In the genomic region with DNA sequence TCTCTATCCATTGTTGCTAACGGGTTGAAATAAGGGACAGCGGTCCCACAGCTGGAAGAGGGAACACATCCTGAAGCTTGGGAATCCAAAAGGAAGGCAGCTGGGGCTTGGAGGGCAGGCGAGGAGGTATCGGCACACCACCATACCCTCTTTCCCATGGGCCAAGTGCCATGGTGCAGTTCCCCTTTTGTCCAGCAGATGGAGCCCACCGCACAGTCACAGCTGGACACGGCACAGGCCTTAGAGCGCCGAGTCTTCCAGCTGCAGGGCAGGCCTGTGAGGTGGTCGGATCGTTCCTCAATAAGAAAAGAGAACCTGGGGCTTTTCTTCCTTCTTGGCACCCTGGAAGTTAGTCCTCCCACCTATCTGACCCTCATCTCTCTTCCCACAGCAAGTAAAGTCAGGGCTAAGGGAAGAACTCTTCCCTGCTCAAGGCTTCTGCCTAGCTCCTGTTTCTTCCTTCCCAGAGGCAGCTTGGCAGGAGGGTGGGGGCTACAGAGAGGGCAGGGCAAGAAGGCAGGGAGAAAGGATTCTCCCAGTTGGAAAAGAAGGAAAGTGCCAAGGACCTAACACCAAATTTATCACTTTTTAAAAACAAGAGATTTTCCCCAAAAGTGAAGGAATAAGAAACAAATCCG, we compare ENCODE assay signal across 8 cellular contexts. TPM values are rescaled to one million over a fixed set of nuclear protein-coding genes. Genes with fewer than 3 reads are reported as not detected.
DNase-seq lines count a peak whose midpoint lies in the region; ATAC-seq lines count a peak whose summit lies in the region.

No MANE protein-coding gene starts in this region.

- no peak overlapping the region for H2AK5ac ChIP-seq in mesendoderm (ENCODE audit: low read length)

- no peaks in the 10 kb centered on the region for H3K79me1 ChIP-seq in mesendoderm (ENCODE audit: low read length)

- H3K23ac ChIP-seq in mesendoderm (ENCODE audit: low read length): no peak overlapping the region

- H3K27me3 ChIP-seq in mesendoderm (ENCODE audit: insufficient read depth, low read length, poor library complexity): no peaks in the 10 kb centered on the region

- no peak overlapping the region for H3K18ac ChIP-seq in mesendoderm (ENCODE audit: low read length)

- DNase-seq in Ammon's horn (ENCODE audit: low spot score): peak; percentile 86
- DNase-seq in NCI-H226: peak; percentile 66
- peak; percentile 76 to 86 for DNase-seq in activated CD4-positive, alpha-beta T cell treated with anti-CD3 and anti-CD28 coated beads, Interleukin-2, amount 50 U/mL, for 4 hours
- peak; percentile 69 for DNase-seq in effector CD8-positive, alpha-beta T cell (lab: John Stamatoyannopoulos, UW)
- DNase-seq in mesendoderm: peak; percentile 88
- peak; percentile 64 to 66 for DNase-seq in stimulated activated CD8-positive, alpha-beta memory T cell treated with anti-CD3 and anti-CD28 coated beads, Interleukin-2, amount 100 ng/mL, for 1 hour (ENCODE audit: low read depth in 2 of 2)

- H2BK120ac ChIP-seq in mesendoderm (ENCODE audit: low read depth, low read length): no peak overlapping the region

- peak; percentile 92 for ATAC-seq in GM18858 (IDR thresholded peaks at IDR 0.05; ENCODE audit: unreplicated experiment)
- ATAC-seq in HG03039 (IDR thresholded peaks at IDR 0.05; ENCODE audit: unreplicated experiment): peak; percentile 93

- peaks cover 3% of the 10 kb centered on the region for H3K4me1 ChIP-seq in mesendoderm (ENCODE audit: control insufficient read depth, low read depth, low read length)

- no peak overlapping the region for H2BK5ac ChIP-seq in mesendoderm (ENCODE audit: low read length)

- H4K8ac ChIP-seq in mesendoderm (ENCODE audit: low read depth, low read length): no peak overlapping the region

- peak overlapping the region; percentile 55 for H3K9ac ChIP-seq in mesendoderm (ENCODE audit: low read length)

- H4K5ac ChIP-seq in mesendoderm (ENCODE audit: low read length): no peak overlapping the region

- H3K4ac ChIP-seq in mesendoderm (ENCODE audit: low read depth, low read length): no peak overlapping the region

- H2BK15ac ChIP-seq in mesendoderm (replicated peaks; ENCODE audit: low read depth): no peak overlapping the region

- no peak overlapping the region for H3K27ac ChIP-seq in mesendoderm (ENCODE audit: low read depth, low read length)

- H3K79me2 ChIP-seq in mesendoderm (ENCODE audit: control insufficient read depth, insufficient read depth, low read length): no peaks in the 10 kb centered on the region

- H3K4me3 ChIP-seq in mesendoderm (ENCODE audit: low read length): no peak overlapping the region

- WGBS in mesendoderm (ENCODE audit: extremely low coverage, insufficient coverage, low lambda C conversion rate): no CpG with 5 or more reads among the region's 11 CpGs

- no peaks in the 10 kb centered on the region for H3K36me3 ChIP-seq in mesendoderm (ENCODE audit: control insufficient read depth, insufficient read depth, low read length)

- no peak overlapping the region for H3K56ac ChIP-seq in mesendoderm (ENCODE audit: low read length)

- H3K4me2 ChIP-seq in mesendoderm (ENCODE audit: low read length): no peak overlapping the region

RNA-seq across cellular contexts. Expression of gene PPP1R1A, which starts 8.6 kb away (rescaled TPM):
- polyA plus RNA-seq in mesendoderm (2013, experiment 1 of 2): 22.2 TPM
- 22.7 TPM for polyA plus RNA-seq in mesendoderm (2013, experiment 2 of 2)

RNA-seq across cellular contexts. Expression of gene PDE1B, which starts 30.4 kb away (rescaled TPM):
- polyA plus RNA-seq in mesendoderm (2013, experiment 1 of 2): 3.9 TPM
- polyA plus RNA-seq in mesendoderm (2013, experiment 2 of 2): 4.4 TPM

RNA-seq across cellular contexts. Expression of gene LACRT, which starts 54.9 kb away (rescaled TPM):
- not detected for polyA plus RNA-seq in mesendoderm (2013, experiment 1 of 2)
- not detected for polyA plus RNA-seq in mesendoderm (2013, experiment 2 of 2)
